Comparison of ENCODE assay signal across 32 cellular contexts in the genomic region with DNA sequence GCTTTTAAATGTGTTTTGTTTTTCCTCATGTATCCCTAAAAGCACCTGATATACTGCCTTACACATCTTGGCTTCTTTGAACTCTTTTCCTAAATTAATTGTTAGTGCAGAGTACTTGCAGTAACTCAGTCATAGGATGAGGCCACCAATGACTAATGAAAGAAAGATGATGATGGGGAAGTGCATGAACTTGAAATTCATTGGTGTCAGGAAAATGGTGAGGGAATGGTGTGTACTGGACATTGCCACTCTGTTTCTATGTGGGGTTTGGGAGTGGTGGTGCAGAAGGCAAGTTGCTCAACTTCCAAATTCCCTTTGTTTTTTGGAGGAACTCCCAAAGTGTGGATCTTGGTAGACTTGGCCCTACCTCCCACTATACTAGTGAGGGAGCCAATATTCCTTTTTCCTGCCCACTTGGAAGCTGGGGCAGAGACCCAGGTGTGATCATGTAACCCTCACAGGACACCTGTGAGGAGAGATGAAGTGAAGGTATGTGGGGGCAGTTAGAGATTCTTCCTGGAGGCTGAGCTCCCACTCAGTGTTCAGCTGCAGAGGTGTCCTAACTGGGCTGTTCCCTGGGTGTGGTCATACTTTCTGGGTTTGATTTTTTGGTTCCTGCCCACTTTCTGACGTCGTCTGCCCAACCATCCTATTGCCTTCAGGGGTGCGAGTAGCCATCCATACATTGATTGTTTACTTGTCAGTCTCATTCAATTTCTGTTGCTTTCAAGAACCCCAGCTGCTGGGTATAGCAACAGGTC.
DNase-seq lines count a peak whose midpoint lies in the region; ATAC-seq, FAIRE-seq and TF ChIP-seq lines count a peak whose summit lies in the region.
"Had no signal": no experiment of that assay in that cellular context is flagged by ENCODE, and none has a peak within 500 bp of the region (broad histone marks: within the 10 kb centered on the region; RNA-seq: fewer than 3 reads in every experiment).

No MANE protein-coding gene starts in this region.

- H3K4me3 Mint-ChIP-seq in activated T-helper 2 cell treated with anti-CD3 and anti-CD28 coated beads, Interferon-gamma antibody, Interleukin-2, Interleukin-4, amounts not matched to agents 10 μg/mL and 5 μg/mL and 100 μg/mL, durations not matched to agents 14 hours and 24 hours and 36 hours (ENCODE audit: low read depth), result no peak overlapping the region
- no peak overlapping the region for H3K4me3 Mint-ChIP-seq in activated CD8-positive, alpha-beta T cell treated with anti-CD3 and anti-CD28 coated beads for 36 hours
- H3K4me3 Mint-ChIP-seq: activated CD4-positive, alpha-beta T cell treated with anti-CD3 and anti-CD28 coated beads, Interleukin-2, amount 10 ng/mL, durations not matched to agents 24 days and 14 days; activated naive CD4-positive, alpha-beta T cell treated with anti-CD3 and anti-CD28 coated beads for 36 hours; immature natural killer cell; mesothelial cell of epicardium; naive B cell; T-helper 2 cell treated with Interferon-gamma antibody and Interleukin-4, amounts not matched to agents 5 μg/mL and 100 μg/mL, for 36 hours had no signal

- peak overlapping the region; percentile 50 for H3K4me2 ChIP-seq in keratinocyte (ENCODE audit: control insufficient read depth, extremely low read depth, insufficient read depth, low read depth, low read length)
- H3K4me2 ChIP-seq: KMS-11 had no signal

- H2AFZ ChIP-seq in keratinocyte (ENCODE audit: control insufficient read depth, low read length), result no peak overlapping the region

- TF ChIP-seq CTCF in epithelial cell of esophagus (IDR thresholded peaks at IDR 0.05; ENCODE audit: insufficient read depth, low read depth, low read length, missing control alignments) (no peak), keratinocyte (optimal IDR thresholded peaks at IDR 0.05 in 1 of 3, IDR thresholded peaks at IDR 0.05 in 1 of 3, conservative IDR thresholded peaks at IDR 0.05 in 1 of 3; ENCODE audit: extremely low read depth in 1 of 3, insufficient read depth in 2 of 3, low read length in 3 of 3) (no peak)
- no peak for TF ChIP-seq CTCF in activated CD8-positive, alpha-beta T cell treated with anti-CD3 and anti-CD28 coated beads for 36 hours (IDR thresholded peaks at IDR 0.05)

- no peaks in the 10 kb centered on the region for H3K9me3 Mint-ChIP-seq in activated T-helper 2 cell treated with anti-CD3 and anti-CD28 coated beads, Interferon-gamma antibody, Interleukin-2, Interleukin-4, amounts not matched to agents 10 μg/mL and 5 μg/mL and 100 μg/mL, durations not matched to agents 14 hours and 24 hours and 36 hours
- no peaks in the 10 kb centered on the region for H3K9me3 Mint-ChIP-seq in activated CD8-positive, alpha-beta T cell treated with anti-CD3 and anti-CD28 coated beads for 36 hours
- H3K9me3 Mint-ChIP-seq: activated CD4-positive, alpha-beta T cell treated with anti-CD3 and anti-CD28 coated beads, Interleukin-2, amount 10 ng/mL, durations not matched to agents 24 days and 14 days; activated naive CD4-positive, alpha-beta T cell treated with anti-CD3 and anti-CD28 coated beads for 36 hours; activated T-cell treated with anti-CD3 and anti-CD28 coated beads, Interleukin-2, amount 50 U/mL, for 72 hours; mesothelial cell of epicardium; naive B cell; T-helper 2 cell treated with Interferon-gamma antibody and Interleukin-4, amounts not matched to agents 5 μg/mL and 100 μg/mL, for 36 hours had no signal

- H3K9me3 ChIP-seq in keratinocyte (ENCODE audit: control insufficient read depth, low read depth, low read length), result no peaks in the 10 kb centered on the region
- H3K9me3 ChIP-seq: adrenal gland, upper lobe of left lung had no signal

- no peaks in the 10 kb centered on the region for H3K79me2 ChIP-seq in keratinocyte (ENCODE audit: control insufficient read depth, insufficient read depth, low read length)

- no peaks in the 10 kb centered on the region for H3K9me1 ChIP-seq in keratinocyte (ENCODE audit: control insufficient read depth, extremely low read depth, insufficient read depth, low read length)

- H3K27ac Mint-ChIP-seq in activated T-helper 2 cell treated with anti-CD3 and anti-CD28 coated beads, Interferon-gamma antibody, Interleukin-2, Interleukin-4, amounts not matched to agents 10 μg/mL and 5 μg/mL and 100 μg/mL, durations not matched to agents 14 hours and 24 hours and 36 hours, result no peak overlapping the region
- no peak overlapping the region for H3K27ac Mint-ChIP-seq in activated CD8-positive, alpha-beta T cell treated with anti-CD3 and anti-CD28 coated beads for 36 hours
- H3K27ac Mint-ChIP-seq: activated CD4-positive, alpha-beta T cell treated with anti-CD3 and anti-CD28 coated beads, Interleukin-2, amount 10 ng/mL, durations not matched to agents 24 days and 14 days; activated naive CD4-positive, alpha-beta T cell treated with anti-CD3 and anti-CD28 coated beads for 36 hours; activated T-cell treated with anti-CD3 and anti-CD28 coated beads, Interleukin-2, amount 50 U/mL, for 72 hours; immature natural killer cell; mesothelial cell of epicardium; naive B cell; T-helper 2 cell treated with Interferon-gamma antibody and Interleukin-4, amounts not matched to agents 5 μg/mL and 100 μg/mL, for 36 hours had no signal

- peaks cover 77% of the 10 kb centered on the region for H3K4me1 ChIP-seq in keratinocyte (ENCODE audit: control insufficient read depth, extremely low read depth, insufficient read depth, low read length)
- H3K4me1 ChIP-seq: adrenal gland had no signal

- H3K36me3 Mint-ChIP-seq in activated T-helper 2 cell treated with anti-CD3 and anti-CD28 coated beads, Interferon-gamma antibody, Interleukin-2, Interleukin-4, amounts not matched to agents 10 μg/mL and 5 μg/mL and 100 μg/mL, durations not matched to agents 14 hours and 24 hours and 36 hours (ENCODE audit: low read depth), result no peaks in the 10 kb centered on the region
- H3K36me3 Mint-ChIP-seq in activated CD8-positive, alpha-beta T cell treated with anti-CD3 and anti-CD28 coated beads for 36 hours (ENCODE audit: low read depth), result no peaks in the 10 kb centered on the region
- H3K36me3 Mint-ChIP-seq: immature natural killer cell, mesothelial cell of epicardium, naive B cell had no signal

- DNase-seq in NCI-H226 (peak; percentile 16), epithelial cell of esophagus (ENCODE audit: low read depth) (peak; percentile 82), keratinocyte (ENCODE audit: low read depth, low spot score) (no peak), stromal cell of bone marrow (ENCODE audit: low read depth) (peak; percentile 13), HEK293T (ENCODE audit: extremely low spot score) (no peak)
- no peak for DNase-seq in activated T-helper 2 cell treated with anti-CD3 and anti-CD28 coated beads, Interferon-gamma antibody, Interleukin-2, Interleukin-4, amounts not matched to agents 10 μg/mL and 5 μg/mL and 100 μg/mL, durations not matched to agents 14 hours and 24 hours and 36 hours (ENCODE audit: low spot score)
- DNase-seq in activated CD8-positive, alpha-beta T cell treated with anti-CD3 and anti-CD28 coated beads for 36 hours, result no peak
- DNase-seq: activated CD4-positive, alpha-beta T cell treated with anti-CD3 and anti-CD28 coated beads, Interleukin-2, amount 10 ng/mL, durations not matched to agents 24 days and 14 days; activated naive CD4-positive, alpha-beta T cell treated with anti-CD3 and anti-CD28 coated beads for 36 hours; activated T-cell treated with anti-CD3 and anti-CD28 coated beads, Interleukin-2, amount 50 U/mL, for 72 hours; adrenal gland; brain microvascular endothelial cell; C1 segment of cervical spinal cord; COR-L47; DND-41; effector CD4-positive, alpha-beta T cell; hypothalamus; immature natural killer cell; left ventricle myocardium superior; naive B cell; NCI-H1436; NCI-H2107; nucleus accumbens; Right ventricle myocardium superior; stimulated activated CD8-positive, alpha-beta memory T cell treated with anti-CD3 and anti-CD28 coated beads, Interleukin-4, amount 100 ng/mL, for 48 hours; upper lobe of left lung had no signal

- FAIRE-seq in keratinocyte (lab: Jason Lieb, UNC), result peak; percentile 85
- FAIRE-seq: colon had no signal

- H3K4me3 ChIP-seq in epithelial cell of esophagus (ENCODE audit: low read length), result no peak overlapping the region
- no peak overlapping the region for H3K4me3 ChIP-seq in keratinocyte (ENCODE audit: control insufficient read depth in 2 of 3, extremely low read depth in 1 of 3, insufficient read depth in 2 of 3, low read depth in 1 of 3, low read length in 3 of 3)
- H3K4me3 ChIP-seq: adrenal gland, skin epidermis, upper lobe of left lung had no signal

- H3K27me3 Mint-ChIP-seq in activated T-helper 2 cell treated with anti-CD3 and anti-CD28 coated beads, Interferon-gamma antibody, Interleukin-2, Interleukin-4, amounts not matched to agents 10 μg/mL and 5 μg/mL and 100 μg/mL, durations not matched to agents 14 hours and 24 hours and 36 hours (ENCODE audit: low read depth), result peaks cover 30% of the 10 kb centered on the region
- H3K27me3 Mint-ChIP-seq in activated CD8-positive, alpha-beta T cell treated with anti-CD3 and anti-CD28 coated beads for 36 hours, result peaks cover 11% of the 10 kb centered on the region

- dilution Hi-C loops in keratinocyte (cut with MboI; ENCODE audit: extremely low pct_ligation_motif_present, low sequenced_read_pairs), result no loop called here

- CTCF ChIA-PET in HEK293T (lab: Yijun Ruan, JAX), result no interaction called here
- CTCF ChIA-PET in activated CD8-positive, alpha-beta T cell treated with anti-CD3 and anti-CD28 coated beads for 36 hours (lab: Charles Lee), result no interaction called here

- peak overlapping the region; percentile 96 for H3K27ac ChIP-seq in keratinocyte (ENCODE audit: control insufficient read depth, insufficient read depth, low read length)
- H3K27ac ChIP-seq: adrenal gland, brain microvascular endothelial cell, KMS-11, upper lobe of left lung, VCaP had no signal

- no peaks in the 10 kb centered on the region for H4K20me1 ChIP-seq in keratinocyte (ENCODE audit: control insufficient read depth, extremely low read depth, insufficient read depth, low read length)

- H3K27me3 ChIP-seq in keratinocyte (ENCODE audit: control insufficient read depth, extremely low read depth, insufficient read depth, low read length), result no peaks in the 10 kb centered on the region
- H3K27me3 ChIP-seq: adrenal gland, brain microvascular endothelial cell, upper lobe of left lung had no signal

- peak overlapping the region; percentile 56 for H3K9ac ChIP-seq in keratinocyte (ENCODE audit: control insufficient read depth, extremely low read depth, insufficient read depth, low read length)
- H3K9ac ChIP-seq: KMS-11 had no signal

- POLR2A ChIA-PET in HEK293T (lab: Yijun Ruan, JAX), result no interaction called here
- POLR2A ChIA-PET in activated CD8-positive, alpha-beta T cell treated with anti-CD3 and anti-CD28 coated beads for 36 hours (lab: Charles Lee), result no interaction called here

- peaks cover 22% of the 10 kb centered on the region for H3K4me1 Mint-ChIP-seq in activated T-helper 2 cell treated with anti-CD3 and anti-CD28 coated beads, Interferon-gamma antibody, Interleukin-2, Interleukin-4, amounts not matched to agents 10 μg/mL and 5 μg/mL and 100 μg/mL, durations not matched to agents 14 hours and 24 hours and 36 hours (ENCODE audit: low read depth)
- no peaks in the 10 kb centered on the region for H3K4me1 Mint-ChIP-seq in activated CD8-positive, alpha-beta T cell treated with anti-CD3 and anti-CD28 coated beads for 36 hours (ENCODE audit: low read depth)
- H3K4me1 Mint-ChIP-seq: immature natural killer cell, naive B cell had no signal

- no peaks in the 10 kb centered on the region for H3K36me3 ChIP-seq in keratinocyte (ENCODE audit: control insufficient read depth in 2 of 2, extremely low read depth in 1 of 2, insufficient read depth in 2 of 2, low read length in 2 of 2)
- H3K36me3 ChIP-seq: adrenal gland, brain microvascular endothelial cell, upper lobe of left lung had no signal

- intact Hi-C loops in activated T-helper 2 cell treated with anti-CD3 and anti-CD28 coated beads, Interferon-gamma antibody, Interleukin-2, Interleukin-4, amounts not matched to agents 10 μg/mL and 5 μg/mL and 100 μg/mL, durations not matched to agents 14 hours and 24 hours and 36 hours (cut with micrococcal nuclease), result loop anchor here (5.0 kb wide), 1 partner anchor 52 kb away; no protein-coding TSS in a partner anchor
- intact Hi-C loops in activated CD8-positive, alpha-beta T cell treated with anti-CD3 and anti-CD28 coated beads for 36 hours (cut with micrococcal nuclease), result no loop called here

- no peak for ATAC-seq in activated CD8-positive, alpha-beta T cell treated with anti-CD3 and anti-CD28 coated beads for 36 hours
- ATAC-seq: activated T-cell treated with anti-CD3 and anti-CD28 coated beads, Interleukin-2, amount 50 U/mL, for 72 hours; left ventricle myocardium superior had no signal

Comparison
In these comparisons a context has a peak if more than half of its experiments do, and no peak if none do; other contexts are left out.
1. DNase-seq: peak in NCI-H226 (single experiment), epithelial cell of esophagus (single experiment) and stromal cell of bone marrow (single experiment); none in keratinocyte (single experiment), activated T-helper 2 cell treated with anti-CD3 and anti-CD28 coated beads, Interferon-gamma antibody, Interleukin-2, Interleukin-4, amounts not matched to agents 10 μg/mL and 5 μg/mL and 100 μg/mL, durations not matched to agents 14 hours and 24 hours and 36 hours (single experiment), HEK293T (single experiment) and activated CD8-positive, alpha-beta T cell treated with anti-CD3 and anti-CD28 coated beads for 36 hours (single experiment).